12 cellular contexts compared by ENCODE assay signal in the genomic region with DNA sequence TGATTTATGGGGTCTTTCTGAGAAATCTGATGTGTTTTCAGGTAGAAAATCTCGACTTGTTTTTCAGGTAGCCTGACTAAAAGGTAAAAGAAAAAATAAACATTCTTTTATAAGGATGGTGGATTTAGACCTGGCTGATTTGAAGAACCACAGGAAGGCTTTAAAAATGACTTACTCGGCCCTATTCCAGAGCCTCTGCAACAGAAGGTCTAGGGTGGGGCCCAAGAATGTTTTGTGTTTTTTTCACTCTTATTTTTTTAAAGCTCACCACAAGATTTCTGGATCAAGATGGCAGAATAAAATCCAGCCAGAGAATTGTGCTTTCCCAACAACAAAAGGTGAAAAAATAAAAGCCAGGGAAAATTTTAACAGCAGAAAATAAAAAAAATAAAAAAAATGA. TPM values are rescaled to one million over a fixed set of nuclear protein-coding genes. Genes with fewer than 3 reads are reported as not detected.
DNase-seq lines count a peak whose midpoint lies in the region; ATAC-seq and TF ChIP-seq lines count a peak whose summit lies in the region.
"Had no signal": no experiment of that assay in that cellular context is flagged by ENCODE, and none has a peak within 500 bp of the region (broad histone marks: within the 10 kb centered on the region; RNA-seq: fewer than 3 reads in every experiment).

No MANE protein-coding gene starts in this region.

- H3K27me3 ChIP-seq in osteoblast (ENCODE audit: insufficient read depth, low read length): no peaks in the 10 kb centered on the region
- H3K27me3 ChIP-seq: BLaER1, brain microvascular endothelial cell had no signal

- H3K4me3 ChIP-seq in osteoblast (ENCODE audit: insufficient read depth, low read length): no peak overlapping the region
- H3K4me3 ChIP-seq: BLaER1 had no signal

- H3K27ac ChIP-seq in osteoblast (ENCODE audit: low read depth, low read length): no peak overlapping the region
- H3K27ac ChIP-seq: BLaER1, brain microvascular endothelial cell, epithelial cell of prostate had no signal

- no peaks in the 10 kb centered on the region for H3K36me3 ChIP-seq in osteoblast (ENCODE audit: insufficient read depth, low read length)
- H3K36me3 ChIP-seq: brain microvascular endothelial cell had no signal

- ATAC-seq in GM18861 (IDR thresholded peaks at IDR 0.05; ENCODE audit: unreplicated experiment): no peak
- ATAC-seq in HG02885 (IDR thresholded peaks at IDR 0.05; ENCODE audit: poor library complexity, unreplicated experiment): no peak

- DNase-seq in AG20443 (ENCODE audit: low spot score) (peak; percentile 82), HS-27A (ENCODE audit: low read depth) (peak; percentile 56), dedifferentiated amniotic fluid mesenchymal stem cell (ENCODE audit: extremely low spot score) (peak; percentile 71), osteoblast (ENCODE audit: insufficient read length, low spot score, missing footprints) (peak; percentile 77), NCI-H2081 treated with DMSO at 0.1 percent for 48 hours (lab: John Stamatoyannopoulos, UW) (no peak), anterior cingulate cortex (lab: John Stamatoyannopoulos, UW) (no peak)
- DNase-seq: activated CD8-positive, alpha-beta memory T cell treated with anti-CD3 and anti-CD28 coated beads, Interleukin-2, amount 50 U/mL, for 4 hours; brain microvascular endothelial cell had no signal

- H3K4me1 ChIP-seq in osteoblast (ENCODE audit: insufficient read depth, low read length): peaks cover 4% of the 10 kb centered on the region

- peaks cover 17% of the 10 kb centered on the region for H3K79me2 ChIP-seq in osteoblast (ENCODE audit: insufficient read depth, low read length)

- no peaks in the 10 kb centered on the region for H3K9me3 ChIP-seq in osteoblast (ENCODE audit: low read depth, low read length)

- H4K20me1 ChIP-seq in osteoblast (ENCODE audit: insufficient read depth, low read length): no peaks in the 10 kb centered on the region
- H4K20me1 ChIP-seq: BLaER1 had no signal

- no peak overlapping the region for H3K4me2 ChIP-seq in osteoblast (ENCODE audit: insufficient read depth, low read length)
- H3K4me2 ChIP-seq: BLaER1 had no signal

- TF ChIP-seq CTCF in osteoblast (IDR thresholded peaks at IDR 0.05; ENCODE audit: extremely low read depth, low read depth, low read length): no peak

- no peak overlapping the region for H2AFZ ChIP-seq in osteoblast (ENCODE audit: low read length)

RNA-seq across cellular contexts. Expression of a gene that starts 59.1 kb away (rescaled TPM):
- total RNA-seq in osteoblast: 31.8 and 35.9 TPM in 2 replicates

Comparison
In these comparisons a context has a peak if more than half of its experiments do, and no peak if none do; other contexts are left out.
1. DNase-seq: peak in AG20443 (single experiment), HS-27A (single experiment), dedifferentiated amniotic fluid mesenchymal stem cell (single experiment) and osteoblast (single experiment); none in NCI-H2081 treated with DMSO at 0.1 percent for 48 hours (single experiment) and anterior cingulate cortex (0 of 58).